ENCODE assay signal across 11 cellular contexts in genomic region chr1:234309243-234309597, GRCh38.
DNase-seq lines count a peak whose midpoint lies in the region; ATAC-seq and TF ChIP-seq lines count a peak whose summit lies in the region.
"Had no signal": no experiment of that assay in that cellular context is flagged by ENCODE, and none has a peak within 500 bp of the region (broad histone marks: within the 10 kb centered on the region; RNA-seq: fewer than 3 reads in every experiment).

No MANE protein-coding gene starts in this region.

- in situ Hi-C loops in Panc1 (cut with HindIII; ENCODE audit: low pct_unique_long_range_greater_than_20kb, low sequenced_read_pairs): no loop called here

- CTCF ChIA-PET in Panc1 (lab: Charles Lee): interaction anchor here (0.9 to 2.3 kb wide), 7 partner anchors 10 to 195 kb away, joined by 3 to 18 read pairs (median 3); no protein-coding TSS in a partner anchor

- no peaks in the 10 kb centered on the region for H3K9me3 Mint-ChIP-seq in activated naive CD8-positive, alpha-beta T cell treated with anti-CD3 and anti-CD28 coated beads, Interleukin-2, amount 50 U/mL, for 24 hours
- H3K9me3 Mint-ChIP-seq in activated naive CD8-positive, alpha-beta T cell treated with anti-CD3 and anti-CD28 coated beads for 36 hours: peaks cover 3% of the 10 kb centered on the region
- H3K9me3 Mint-ChIP-seq in HFFc6: no peaks in the 10 kb centered on the region
- H3K9me3 Mint-ChIP-seq: natural killer cell treated with Interleukin-12 subunit alpha and Interleukin-12 subunit beta and Interleukin-15 and Interleukin-18, amount 100 ng/mL, for 72 hours had no signal

- H3K27me3 ChIP-seq in Panc1 (ENCODE audit: control insufficient read depth, insufficient read depth, low read length): no peaks in the 10 kb centered on the region
- H3K27me3 ChIP-seq in mucosa of rectum (ENCODE audit: control insufficient read depth in 2 of 2, insufficient read depth in 2 of 2, low read length in 2 of 2): peaks cover 0 to 2% of the 10 kb centered on the region in 2 donors

- BruUV-seq in Panc1 (replicated peaks; lab: Mats Ljungman, UMichigan): no TSS peak

- peak overlapping the region; percentile 86 for H3K27ac Mint-ChIP-seq in activated naive CD8-positive, alpha-beta T cell treated with anti-CD3 and anti-CD28 coated beads, Interleukin-2, amount 50 U/mL, for 24 hours
- H3K27ac Mint-ChIP-seq in activated naive CD8-positive, alpha-beta T cell treated with anti-CD3 and anti-CD28 coated beads for 36 hours: no peak overlapping the region
- H3K27ac Mint-ChIP-seq in HFFc6: no peak overlapping the region
- H3K27ac Mint-ChIP-seq: natural killer cell treated with Interleukin-12 subunit alpha and Interleukin-12 subunit beta and Interleukin-15 and Interleukin-18, amount 100 ng/mL, for 72 hours; stimulated activated naive CD8-positive, alpha-beta T cell treated with anti-CD3 and anti-CD28 coated beads, Interleukin-15, amount 100 ng/mL, for 72 hours had no signal

- peak overlapping the region; percentile 12 to 14; a peak in 2 of 4 replicates for H3K4me3 ChIP-seq in Panc1 (ENCODE audit: low read depth in 2 of 2, low read length in 2 of 2)
- H3K4me3 ChIP-seq in mucosa of rectum (ENCODE audit: low read length in 2 of 2): peak overlapping the region; percentile 14 to 21

- TF ChIP-seq CTCF in Panc1 (IDR thresholded peaks at IDR 0.05): no peak
- TF ChIP-seq CTCF in HFFc6 (IDR thresholded peaks at IDR 0.05): no peak

- no peaks in the 10 kb centered on the region for H3K36me3 Mint-ChIP-seq in activated naive CD8-positive, alpha-beta T cell treated with anti-CD3 and anti-CD28 coated beads, Interleukin-2, amount 50 U/mL, for 24 hours (ENCODE audit: low read depth)
- H3K36me3 Mint-ChIP-seq in activated naive CD8-positive, alpha-beta T cell treated with anti-CD3 and anti-CD28 coated beads for 36 hours: peaks cover 3% of the 10 kb centered on the region
- no peaks in the 10 kb centered on the region for H3K36me3 Mint-ChIP-seq in HFFc6 (ENCODE audit: low read depth)
- H3K36me3 Mint-ChIP-seq: CD14-positive monocyte; natural killer cell treated with Interleukin-12 subunit alpha and Interleukin-12 subunit beta and Interleukin-15 and Interleukin-18, amount 100 ng/mL, for 72 hours had no signal

- H3K4me1 ChIP-seq in Panc1 (ENCODE audit: control insufficient read depth, insufficient read depth, low read length): peaks cover 13% of the 10 kb centered on the region
- peaks cover 0 to 2% of the 10 kb centered on the region in 2 donors for H3K4me1 ChIP-seq in mucosa of rectum (ENCODE audit: control insufficient read depth in 2 of 2, insufficient read depth in 2 of 2, low read length in 2 of 2)

- no peak for ATAC-seq in activated naive CD8-positive, alpha-beta T cell treated with anti-CD3 and anti-CD28 coated beads, Interleukin-2, amount 50 U/mL, for 24 hours
- ATAC-seq in Panc1 (peak; percentile 27; the same call in 1 of the 2 replicates), GM18870 (IDR thresholded peaks at IDR 0.05; ENCODE audit: unreplicated experiment) (no peak)

- no peaks in the 10 kb centered on the region for H3K36me3 ChIP-seq in Panc1 (ENCODE audit: control insufficient read depth, insufficient read depth, low read length)
- H3K36me3 ChIP-seq in mucosa of rectum (ENCODE audit: control insufficient read depth in 2 of 2, insufficient read depth in 2 of 2, low read length in 2 of 2): no peaks in the 10 kb centered on the region

- DNase-seq in activated naive CD8-positive, alpha-beta T cell treated with anti-CD3 and anti-CD28 coated beads, Interleukin-2, amount 50 U/mL, for 24 hours: no peak
- no peak for DNase-seq in activated naive CD8-positive, alpha-beta T cell treated with anti-CD3 and anti-CD28 coated beads for 36 hours
- DNase-seq in Panc1 (ENCODE audit: low read depth, low spot score) (no peak), NCI-H187 (lab: John Stamatoyannopoulos, UW) (no peak), HT-29 (ENCODE audit: low spot score) (no peak), HFFc6 (no peak)

- H3K27ac ChIP-seq in Panc1 (ENCODE audit: low read length) (0 out of 2 replicates have a peak overlapping the region, but pooled peaks have one; percentile 32), mucosa of rectum (ENCODE audit: low read depth in 2 of 2, low read length in 2 of 2) (no peak overlapping the region)

- H3K4me1 Mint-ChIP-seq in activated naive CD8-positive, alpha-beta T cell treated with anti-CD3 and anti-CD28 coated beads, Interleukin-2, amount 50 U/mL, for 24 hours: peaks cover 52% of the 10 kb centered on the region
- H3K4me1 Mint-ChIP-seq in activated naive CD8-positive, alpha-beta T cell treated with anti-CD3 and anti-CD28 coated beads for 36 hours: peaks cover 31% of the 10 kb centered on the region
- peaks cover 28% of the 10 kb centered on the region for H3K4me1 Mint-ChIP-seq in HFFc6 (ENCODE audit: low read depth)

- H3K27me3 Mint-ChIP-seq in activated naive CD8-positive, alpha-beta T cell treated with anti-CD3 and anti-CD28 coated beads, Interleukin-2, amount 50 U/mL, for 24 hours: no peaks in the 10 kb centered on the region
- no peaks in the 10 kb centered on the region for H3K27me3 Mint-ChIP-seq in activated naive CD8-positive, alpha-beta T cell treated with anti-CD3 and anti-CD28 coated beads for 36 hours
- H3K27me3 Mint-ChIP-seq in HFFc6 (ENCODE audit: insufficient read depth): peaks cover 15% of the 10 kb centered on the region
- H3K27me3 Mint-ChIP-seq: stimulated activated naive CD8-positive, alpha-beta T cell treated with anti-CD3 and anti-CD28 coated beads, Interleukin-15, amount 100 ng/mL, for 72 hours had no signal

- H3K9me3 ChIP-seq in Panc1 (ENCODE audit: control insufficient read depth, insufficient read depth, low read depth, low read length) (no peaks in the 10 kb centered on the region), mucosa of rectum (ENCODE audit: control insufficient read depth in 2 of 2, low read length in 2 of 2) (no peaks in the 10 kb centered on the region)

- intact Hi-C loops in Panc1 (cut with micrococcal nuclease; ENCODE audit: unreplicated experiment): loop anchor here (5.0 kb wide), 2 partner anchors 97 to 157 kb away; no protein-coding TSS in a partner anchor

- H3K9ac ChIP-seq in mucosa of rectum (ENCODE audit: low read depth in 1 of 2, low read length in 2 of 2): no peak overlapping the region

- POLR2A ChIA-PET in Panc1 (lab: Charles Lee): interaction anchor here (0.5 kb wide), 1 partner anchor 55 kb away, joined by 3 read pairs; no protein-coding TSS in a partner anchor

- H3K4me3 Mint-ChIP-seq in activated naive CD8-positive, alpha-beta T cell treated with anti-CD3 and anti-CD28 coated beads, Interleukin-2, amount 50 U/mL, for 24 hours: peak overlapping the region; percentile 62
- H3K4me3 Mint-ChIP-seq in activated naive CD8-positive, alpha-beta T cell treated with anti-CD3 and anti-CD28 coated beads for 36 hours: no peak overlapping the region
- no peak overlapping the region for H3K4me3 Mint-ChIP-seq in HFFc6
- H3K4me3 Mint-ChIP-seq: natural killer cell treated with Interleukin-12 subunit alpha and Interleukin-12 subunit beta and Interleukin-15 and Interleukin-18, amount 100 ng/mL, for 72 hours had no signal
